In genomic region chr4:8725845-8726244, GRCh38 we compare ENCODE assay signal across 15 cellular contexts.
A peak's percentile ranks its signal among the peaks of the same experiment; 100 is the strongest.
DNase-seq lines count a peak whose midpoint lies in the region; ATAC-seq and TF ChIP-seq lines count a peak whose summit lies in the region.
"Had no signal": no experiment of that assay in that cellular context is flagged by ENCODE, and none has a peak within 500 bp of the region (broad histone marks: within the 10 kb centered on the region; RNA-seq: fewer than 3 reads in every experiment).

No MANE protein-coding gene starts in this region.

- no peaks in the 10 kb centered on the region for H3K9me3 Mint-ChIP-seq in immature natural killer cell

- H3K23ac ChIP-seq in neuronal stem cell (ENCODE audit: low read depth, low read length, poor library complexity): no peak overlapping the region

- ATAC-seq in left lung: no peak

- no peak overlapping the region for H3K4me2 ChIP-seq in neuronal stem cell (ENCODE audit: insufficient read depth, low read length, poor library complexity, severe bottlenecking)

- no peak overlapping the region for H2AFZ ChIP-seq in neuronal stem cell (ENCODE audit: low read length)

- H2BK15ac ChIP-seq in neuronal stem cell (ENCODE audit: low read length): no peak overlapping the region

- peaks cover 0 to 4% (median 2%) of the 10 kb centered on the region in 3 donors for H3K27me3 Mint-ChIP-seq in immature natural killer cell (ENCODE audit: low read depth in 3 of 3)
- H3K27me3 Mint-ChIP-seq: CD4-positive, CD25-positive, alpha-beta regulatory T cell had no signal

- peak overlapping the region; percentile 90 for H2AK5ac ChIP-seq in neuronal stem cell (ENCODE audit: low read depth, low read length)

- H2BK5ac ChIP-seq in neuronal stem cell (ENCODE audit: low read length): no peak overlapping the region

- peak overlapping the region; percentile 71 for H3K14ac ChIP-seq in neuronal stem cell (ENCODE audit: low read length)

- H3K79me1 ChIP-seq in neuronal stem cell (ENCODE audit: low read depth, low read length): no peaks in the 10 kb centered on the region

- H2BK12ac ChIP-seq in neuronal stem cell (ENCODE audit: low read length): no peak overlapping the region

- no peak overlapping the region for H2BK120ac ChIP-seq in neuronal stem cell (ENCODE audit: low read depth, low read length)

- H3K36me3 Mint-ChIP-seq in immature natural killer cell: no peaks in the 10 kb centered on the region
- H3K36me3 Mint-ChIP-seq: CD4-positive, CD25-positive, alpha-beta regulatory T cell had no signal

- no peak overlapping the region for H3K18ac ChIP-seq in neuronal stem cell (ENCODE audit: low read length)

- no peak overlapping the region for H3K27ac Mint-ChIP-seq in immature natural killer cell
- H3K27ac Mint-ChIP-seq: CD4-positive, CD25-positive, alpha-beta regulatory T cell; HFFc6 had no signal

- no peak overlapping the region for H4K8ac ChIP-seq in neuronal stem cell (ENCODE audit: low read depth, low read length)

- TF ChIP-seq POLR2A in Peyer's patch (IDR thresholded peaks at IDR 0.05) (no peak), suprapubic skin (IDR thresholded peaks at IDR 0.05) (no peak)

- H3K4me3 ChIP-seq in H7 (ENCODE audit: insufficient read depth, low read depth, low read length): no peak overlapping the region
- H3K4me3 ChIP-seq in Peyer's patch: no peak overlapping the region
- H3K4me3 ChIP-seq in neuronal stem cell (ENCODE audit: low read length in 2 of 2): no peak overlapping the region
- H3K4me3 ChIP-seq in suprapubic skin: no peak overlapping the region
- H3K4me3 ChIP-seq in left lung: no peak overlapping the region
- H3K4me3 ChIP-seq: MG63 had no signal

- no peaks in the 10 kb centered on the region for H3K36me3 ChIP-seq in H7 (replicated peaks; ENCODE audit: control insufficient read depth, insufficient read depth, low read length)
- H3K36me3 ChIP-seq in Peyer's patch: no peaks in the 10 kb centered on the region
- H3K36me3 ChIP-seq in neuronal stem cell (replicated peaks in 1 of 2; ENCODE audit: control insufficient read depth in 2 of 2, insufficient read depth in 2 of 2, low read length in 2 of 2): no peaks in the 10 kb centered on the region
- H3K36me3 ChIP-seq in suprapubic skin: no peaks in the 10 kb centered on the region
- H3K36me3 ChIP-seq in left lung: no peaks in the 10 kb centered on the region
- H3K36me3 ChIP-seq: MG63 had no signal

- peak overlapping the region; percentile 60 for H3K9ac ChIP-seq in neuronal stem cell (ENCODE audit: low read depth, low read length, poor library complexity)

- no peaks in the 10 kb centered on the region for H3K9me3 ChIP-seq in Peyer's patch
- H3K9me3 ChIP-seq in neuronal stem cell (replicated peaks in 1 of 2; ENCODE audit: control insufficient read depth in 2 of 2, insufficient read depth in 1 of 2, low read depth in 1 of 2, low read length in 2 of 2): no peaks in the 10 kb centered on the region
- no peaks in the 10 kb centered on the region for H3K9me3 ChIP-seq in suprapubic skin
- H3K9me3 ChIP-seq in left lung: no peaks in the 10 kb centered on the region
- H3K9me3 ChIP-seq: Caco-2, MG63 had no signal

- TF ChIP-seq CTCF in Peyer's patch (IDR thresholded peaks at IDR 0.05) (no peak), suprapubic skin (IDR thresholded peaks at IDR 0.05) (no peak), left lung (IDR thresholded peaks at IDR 0.05) (no peak)

- H3K27ac ChIP-seq in Peyer's patch: no peak overlapping the region
- no peak overlapping the region for H3K27ac ChIP-seq in neuronal stem cell (replicated peaks; ENCODE audit: low read length)
- H3K27ac ChIP-seq in suprapubic skin: no peak overlapping the region
- H3K27ac ChIP-seq in left lung: no peak overlapping the region

- DNase-seq in H7 (peak; percentile 43), Peyer's patch (peak in 2 of 3 donors; percentile 29 to 38), neuronal stem cell (ENCODE audit: low spot score) (no peak), suprapubic skin (ENCODE audit: low spot score in 2 of 2) (peak; percentile 42 to 49), NOMO-1 (lab: John Stamatoyannopoulos, UW; ENCODE audit: unreplicated experiment in 2 of 2) (no peak), left lung (no peak), immature natural killer cell (no peak)
- DNase-seq: CD4-positive, CD25-positive, alpha-beta regulatory T cell; DMS153; HFFc6; MG63; NCI-H1092 treated with DMSO at 0.1 percent for 48 hours; NCI-H2081 treated with DMSO at 0.1 percent for 48 hours; NCI-H524 had no signal

- TF ChIP-seq EP300 in suprapubic skin (IDR thresholded peaks at IDR 0.05): no peak

- peaks cover 7 to 11% of the 10 kb centered on the region in 2 donors for H3K4me1 Mint-ChIP-seq in immature natural killer cell
- H3K4me1 Mint-ChIP-seq: CD4-positive, CD25-positive, alpha-beta regulatory T cell had no signal

- WGBS in neuronal stem cell (ENCODE audit: extremely low coverage in 2 of 2, insufficient read length in 2 of 2, insufficient replicate concordance in 1 of 2), 2 donors: no CpG with 5 or more reads among the region's 10 CpGs
- 68% methylated on average over 9 of the region's 10 CpGs for WGBS in suprapubic skin

- no peak overlapping the region for H3K4ac ChIP-seq in neuronal stem cell (ENCODE audit: low read length)

- intact Hi-C loops in left lung (cut with DNase I): no loop called here

- H3K4me1 ChIP-seq in Peyer's patch (no peaks in the 10 kb centered on the region), neuronal stem cell (ENCODE audit: control insufficient read depth in 2 of 2, insufficient read depth in 1 of 2, low read depth in 1 of 2, low read length in 2 of 2) (peaks cover 0 to 5% of the 10 kb centered on the region in 2 donors), suprapubic skin (peaks cover 4% of the 10 kb centered on the region), left lung (no peaks in the 10 kb centered on the region)
- H3K4me1 ChIP-seq: Caco-2 had no signal

- H3K4me3 Mint-ChIP-seq in immature natural killer cell: no peak overlapping the region
- H3K4me3 Mint-ChIP-seq: CD4-positive, CD25-positive, alpha-beta regulatory T cell; HFFc6 had no signal

- H3K27me3 ChIP-seq in H7 (ENCODE audit: control insufficient read depth, insufficient read depth, low read length) (no peaks in the 10 kb centered on the region), Peyer's patch (no peaks in the 10 kb centered on the region), neuronal stem cell (ENCODE audit: control insufficient read depth in 3 of 3, insufficient read depth in 3 of 3, low read depth in 1 of 3, low read length in 3 of 3) (peaks cover 0 to 5% (median 0%) of the 10 kb centered on the region in 3 experiments), suprapubic skin (peaks cover 48% of the 10 kb centered on the region), left lung (peaks cover 8 to 60% of the 10 kb centered on the region in 2 donors)
- H3K27me3 ChIP-seq: MG63 had no signal

- H4K91ac ChIP-seq in neuronal stem cell (ENCODE audit: low read depth, low read length, poor library complexity): no peak overlapping the region

Comparison
In these comparisons a context has a peak if more than half of its experiments do, and no peak if none do; other contexts are left out.
1. DNase-seq: peak in H7 (single experiment), Peyer's patch (2 of 3) and suprapubic skin (2 of 2); none in neuronal stem cell (single experiment), NOMO-1 (0 of 2), left lung (0 of 2) and immature natural killer cell (0 of 3).